Comparison of ENCODE assay signal across 12 cellular contexts in the genomic region with DNA sequence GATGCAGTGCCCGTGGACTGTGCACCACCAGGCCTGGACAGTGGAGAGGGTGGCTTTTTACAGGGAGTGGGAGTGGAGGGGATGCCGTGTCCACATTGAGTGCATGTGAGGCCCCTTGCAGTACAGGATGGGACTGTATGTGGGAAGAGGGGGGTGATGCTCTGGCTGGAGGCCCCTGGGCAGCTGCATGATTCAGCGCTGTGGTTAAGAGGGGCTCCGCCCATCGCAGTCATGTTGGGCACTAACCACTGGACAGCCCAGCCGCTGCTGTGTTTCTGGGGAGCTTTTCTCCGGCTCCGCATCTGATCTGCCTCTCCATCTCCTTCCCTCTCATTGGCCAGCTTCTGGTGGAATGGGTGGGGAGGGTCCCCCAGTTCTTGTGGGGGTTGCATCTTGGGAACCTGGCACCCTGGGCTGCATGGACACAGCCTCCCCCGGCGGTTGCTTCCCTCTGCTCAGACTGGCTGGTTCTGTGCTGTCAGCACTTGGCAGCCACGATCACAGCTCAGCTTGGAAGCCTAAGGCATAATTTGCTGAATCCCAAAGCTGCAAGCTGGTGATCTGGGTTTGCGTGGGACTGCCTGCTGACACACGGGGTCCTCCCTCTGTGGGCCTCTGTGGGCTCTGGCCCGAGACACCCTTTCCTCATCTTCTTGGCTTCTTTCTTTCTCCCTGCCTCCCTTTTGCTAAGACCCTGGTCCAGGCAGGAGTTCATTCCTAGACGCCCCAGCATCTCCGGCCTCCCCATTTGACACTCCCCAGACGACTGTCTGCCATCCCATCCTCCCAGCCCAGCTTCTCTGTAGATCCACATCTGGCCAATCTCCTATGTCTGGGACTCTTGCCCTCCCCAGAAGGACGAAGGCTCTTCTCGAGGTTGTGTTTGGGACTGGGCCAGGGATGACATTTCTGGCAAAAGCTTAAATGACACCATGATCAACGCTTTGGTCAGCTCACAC.
DNase-seq lines count a peak whose midpoint lies in the region; ATAC-seq and TF ChIP-seq lines count a peak whose summit lies in the region.
"Had no signal": no experiment of that assay in that cellular context is flagged by ENCODE, and none has a peak within 500 bp of the region (broad histone marks: within the 10 kb centered on the region; RNA-seq: fewer than 3 reads in every experiment).

No MANE protein-coding gene starts in this region.

- H3K36me3 Mint-ChIP-seq in dendritic cell treated with granulocyte-macrophage colony-stimulating factor and Interleukin-4, amounts not matched to agents 40 ng/mL and 50 ng/mL, for 4 days (ENCODE audit: low read depth): peaks cover 58% of the 10 kb centered on the region
- no peaks in the 10 kb centered on the region for H3K36me3 Mint-ChIP-seq in natural killer cell
- H3K36me3 Mint-ChIP-seq: CD4-positive, CD25-positive, alpha-beta regulatory T cell had no signal

- H3K4me1 Mint-ChIP-seq in dendritic cell treated with granulocyte-macrophage colony-stimulating factor and Interleukin-4, amounts not matched to agents 40 ng/mL and 50 ng/mL, for 4 days (ENCODE audit: low read depth): peaks cover 91% of the 10 kb centered on the region
- H3K4me1 Mint-ChIP-seq in natural killer cell: peaks cover 7 to 13% of the 10 kb centered on the region in 2 donors

- no peaks in the 10 kb centered on the region for H3K9me3 Mint-ChIP-seq in dendritic cell treated with granulocyte-macrophage colony-stimulating factor and Interleukin-4, amounts not matched to agents 40 ng/mL and 50 ng/mL, for 4 days
- H3K9me3 Mint-ChIP-seq in natural killer cell: no peaks in the 10 kb centered on the region
- H3K9me3 Mint-ChIP-seq: CD4-positive, CD25-positive, alpha-beta regulatory T cell; T-helper 2 cell treated with Interferon-gamma antibody and Interleukin-4, amounts not matched to agents 5 μg/mL and 100 μg/mL, for 36 hours had no signal

- TF ChIP-seq CTCF in NB4 (IDR thresholded peaks at IDR 0.05; ENCODE audit: low read depth, low read length) (no peak), natural killer cell (IDR thresholded peaks at IDR 0.05) (no peak)

- peak overlapping the region; percentile 93 for H3K27ac Mint-ChIP-seq in dendritic cell treated with granulocyte-macrophage colony-stimulating factor and Interleukin-4, amounts not matched to agents 40 ng/mL and 50 ng/mL, for 4 days
- no peak overlapping the region for H3K27ac Mint-ChIP-seq in natural killer cell
- H3K27ac Mint-ChIP-seq: T-helper 2 cell treated with Interferon-gamma antibody and Interleukin-4, amounts not matched to agents 5 μg/mL and 100 μg/mL, for 36 hours had no signal

- peak overlapping the region; percentile 59 for H3K4me3 Mint-ChIP-seq in dendritic cell treated with granulocyte-macrophage colony-stimulating factor and Interleukin-4, amounts not matched to agents 40 ng/mL and 50 ng/mL, for 4 days
- no peak overlapping the region for H3K4me3 Mint-ChIP-seq in natural killer cell
- H3K4me3 Mint-ChIP-seq: CD4-positive, CD25-positive, alpha-beta regulatory T cell; T-helper 2 cell treated with Interferon-gamma antibody and Interleukin-4, amounts not matched to agents 5 μg/mL and 100 μg/mL, for 36 hours had no signal

- TF ChIP-seq POLR2A in NB4 (IDR thresholded peaks at IDR 0.05; ENCODE audit: extremely low read depth, insufficient read length): no peak

- intact Hi-C loops in dendritic cell treated with granulocyte-macrophage colony-stimulating factor and Interleukin-4, amounts not matched to agents 40 ng/mL and 50 ng/mL, for 4 days (cut with micrococcal nuclease): no loop called here
- intact Hi-C loops in natural killer cell (cut with micrococcal nuclease): no loop called here

- H3K27me3 Mint-ChIP-seq in dendritic cell treated with granulocyte-macrophage colony-stimulating factor and Interleukin-4, amounts not matched to agents 40 ng/mL and 50 ng/mL, for 4 days: peaks cover 2% of the 10 kb centered on the region
- H3K27me3 Mint-ChIP-seq in natural killer cell (ENCODE audit: low read depth in 2 of 2): peaks cover 0 to 2% of the 10 kb centered on the region in 2 donors

- ATAC-seq in natural killer cell (peak in 2 of 3 donors; percentile 42 to 52), GM18868 (IDR thresholded peaks at IDR 0.05; ENCODE audit: unreplicated experiment) (no peak), HG02571 (IDR thresholded peaks at IDR 0.05; ENCODE audit: unreplicated experiment) (no peak)
- ATAC-seq: HCT116 had no signal

- DNase-seq in AG20443 (ENCODE audit: low spot score) (peak; percentile 93), NB4 (ENCODE audit: low read depth) (peak; percentile 80), natural killer cell (no peak), NCI-H2171 (lab: John Stamatoyannopoulos, UW) (no peak)
- no peak for DNase-seq in activated CD4-positive, alpha-beta T cell treated with anti-CD3 and anti-CD28 coated beads for 4 hours
- DNase-seq: CD4-positive, CD25-positive, alpha-beta regulatory T cell; effector memory CD4-positive, alpha-beta T cell had no signal

- H3K4me3 ChIP-seq in NB4 (ENCODE audit: low read depth, low read length): no peak overlapping the region

Comparison
In these comparisons a context has a peak if more than half of its experiments do, and no peak if none do; other contexts are left out.
1. DNase-seq: peak in AG20443 (single experiment) and NB4 (single experiment); none in natural killer cell (single experiment), activated CD4-positive, alpha-beta T cell treated with anti-CD3 and anti-CD28 coated beads for 4 hours (0 of 2) and NCI-H2171 (single experiment).
2. ATAC-seq: peak in natural killer cell (2 of 3); none in GM18868 (single experiment) and HG02571 (single experiment).